13 cellular contexts compared by ENCODE assay signal in the genomic region with DNA sequence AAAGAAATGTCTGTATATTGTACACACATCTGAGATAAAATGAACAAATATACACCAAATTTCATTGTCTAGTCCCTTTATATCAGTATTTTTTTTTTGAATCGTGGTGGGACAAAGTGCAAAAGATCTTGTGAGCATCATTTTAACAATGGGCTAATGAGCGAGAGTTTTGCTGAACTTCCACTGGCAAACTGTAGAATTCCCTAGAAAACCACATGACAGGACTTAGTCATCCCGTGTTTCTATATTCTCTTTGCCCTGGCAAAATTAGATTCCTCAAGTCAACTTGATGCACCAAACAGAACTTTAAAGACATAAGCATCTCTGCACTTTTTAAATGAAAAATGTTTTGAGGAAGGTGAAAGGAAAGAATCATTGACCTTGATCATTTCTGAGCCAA.
DNase-seq lines count a peak whose midpoint lies in the region; ATAC-seq and TF ChIP-seq lines count a peak whose summit lies in the region.
"Had no signal": no experiment of that assay in that cellular context is flagged by ENCODE, and none has a peak within 500 bp of the region (broad histone marks: within the 10 kb centered on the region; RNA-seq: fewer than 3 reads in every experiment).

No MANE protein-coding gene starts in this region.

- DNase-seq in AG20443 (ENCODE audit: low spot score) (peak; percentile 11), HCT116 (ENCODE audit: low read depth, low spot score) (no peak), fibroblast of mammary gland (ENCODE audit: low read depth) (peak; percentile 17), osteoblast (ENCODE audit: insufficient read length, low spot score, missing footprints) (peak; percentile 51)
- DNase-seq in activated T-cell treated with anti-CD3 and anti-CD28 coated beads, Interleukin-2, amount 50 U/mL, for 24 hours, result no peak
- DNase-seq in activated CD8-positive, alpha-beta memory T cell treated with anti-CD3 and anti-CD28 coated beads, Interleukin-2, amount 50 U/mL, for 48 hours, result no peak
- DNase-seq: 8988T; C1 segment of cervical spinal cord; CD4-positive, alpha-beta T cell; DMS79 had no signal

- H3K36me3 Mint-ChIP-seq in activated T-cell treated with anti-CD3 and anti-CD28 coated beads, Interleukin-2, amount 50 U/mL, for 24 hours (ENCODE audit: low read depth), result no peaks in the 10 kb centered on the region

- H3K27ac Mint-ChIP-seq in activated T-cell treated with anti-CD3 and anti-CD28 coated beads, Interleukin-2, amount 50 U/mL, for 24 hours, result no peak overlapping the region
- H3K27ac Mint-ChIP-seq: B cell; CD4-positive, alpha-beta T cell; IgD-negative memory B cell had no signal

- no peak for ATAC-seq in HCT116
- no peak for ATAC-seq in GM18498 (IDR thresholded peaks at IDR 0.05; ENCODE audit: unreplicated experiment)

- BruUV-seq in HCT116 (replicated peaks; lab: Mats Ljungman, UMichigan), result no TSS peak

- POLR2A ChIA-PET in HCT116 (lab: Charles Lee), result no interaction called here

- no peak for TF ChIP-seq POLR2A in HCT116 (IDR thresholded peaks at IDR 0.05; ENCODE audit: borderline replicate concordance, extremely low read depth, insufficient read depth, insufficient read length)

- H3K27me3 ChIP-seq in HCT116 (ENCODE audit: insufficient read depth, low read length), result no peaks in the 10 kb centered on the region
- no peaks in the 10 kb centered on the region for H3K27me3 ChIP-seq in osteoblast (ENCODE audit: insufficient read depth, low read length)

- H2AFZ ChIP-seq in HCT116 (ENCODE audit: low read depth, low read length, poor library complexity, severe bottlenecking), result peak overlapping the region; percentile 66
- no peak overlapping the region for H2AFZ ChIP-seq in osteoblast (ENCODE audit: low read length)

- CTCF ChIA-PET in HCT116 (lab: Charles Lee), result no interaction called here

- H3K9ac ChIP-seq in HCT116 (ENCODE audit: low read length), result no peak overlapping the region

- H3K36me3 ChIP-seq in HCT116 (ENCODE audit: control insufficient read depth in 1 of 2, insufficient read depth in 2 of 2, low read length in 2 of 2) (no peaks in the 10 kb centered on the region), osteoblast (ENCODE audit: insufficient read depth, low read length) (no peaks in the 10 kb centered on the region)

- RAD21 ChIA-PET in HCT116 (lab: Charles Lee; ENCODE audit: low non-redundant PET in 1 of 2, low total read pairs in 2 of 2, uncharacterized antibody in 2 of 2, unreplicated experiment in 2 of 2), result no interaction called here

- no peaks in the 10 kb centered on the region for H3K4me1 Mint-ChIP-seq in activated T-cell treated with anti-CD3 and anti-CD28 coated beads, Interleukin-2, amount 50 U/mL, for 24 hours (ENCODE audit: low read depth)
- H3K4me1 Mint-ChIP-seq: B cell, IgD-negative memory B cell had no signal

- H3K4me2 ChIP-seq in HCT116 (ENCODE audit: low read length) (no peak overlapping the region; the same call in 1 of the 2 replicates), osteoblast (ENCODE audit: insufficient read depth, low read length) (no peak overlapping the region)

- no peak overlapping the region for H3K27ac ChIP-seq in HCT116 (ENCODE audit: low read depth, low read length)
- H3K27ac ChIP-seq in osteoblast (ENCODE audit: low read depth, low read length), result no peak overlapping the region

- H3K9me2 ChIP-seq in HCT116 (ENCODE audit: insufficient read depth), result no peaks in the 10 kb centered on the region; the same call in 1 of the 2 replicates

- H3K9me3 ChIP-seq in HCT116 (ENCODE audit: control insufficient read depth in 1 of 2, insufficient read depth in 1 of 2, low read depth in 1 of 2, low read length in 2 of 2) (no peaks in the 10 kb centered on the region), osteoblast (ENCODE audit: low read depth, low read length) (no peaks in the 10 kb centered on the region)

- intact Hi-C loops in HCT116 (cut with micrococcal nuclease), result loop anchor here (10.0 kb wide), 1 partner anchor 1821 kb away; no protein-coding TSS in a partner anchor

- no peaks in the 10 kb centered on the region for H3K9me3 Mint-ChIP-seq in activated T-cell treated with anti-CD3 and anti-CD28 coated beads, Interleukin-2, amount 50 U/mL, for 24 hours
- H3K9me3 Mint-ChIP-seq: CD4-positive, alpha-beta T cell had no signal

- no peak for TF ChIP-seq RAD21 in HCT116 (IDR thresholded peaks at IDR 0.05; ENCODE audit: low read depth)

- TF ChIP-seq CTCF in HCT116 (IDR thresholded peaks at IDR 0.05 in 2 of 3, conservative IDR thresholded peaks at IDR 0.05 in 1 of 3; ENCODE audit: borderline replicate concordance in 1 of 3, insufficient read depth in 1 of 3, low read depth in 2 of 3, low read length in 2 of 3) (no peak), fibroblast of mammary gland (conservative IDR thresholded peaks at IDR 0.05; ENCODE audit: control insufficient read depth, insufficient read depth, low read depth, low read length) (no peak), osteoblast (IDR thresholded peaks at IDR 0.05; ENCODE audit: extremely low read depth, low read depth, low read length) (no peak)

- H3K4me3 Mint-ChIP-seq in activated T-cell treated with anti-CD3 and anti-CD28 coated beads, Interleukin-2, amount 50 U/mL, for 24 hours, result no peak overlapping the region
- H3K4me3 Mint-ChIP-seq: B cell; CD4-positive, alpha-beta T cell; IgD-negative memory B cell had no signal

- H3K4me3 ChIP-seq in HCT116 (replicated peaks in 1 of 2; ENCODE audit: low read depth in 1 of 2, low read length in 2 of 2) (no peak overlapping the region), fibroblast of mammary gland (ENCODE audit: control insufficient read depth, low read depth, low read length) (no peak overlapping the region), osteoblast (ENCODE audit: insufficient read depth, low read length) (no peak overlapping the region)

- no peaks in the 10 kb centered on the region for H3K27me3 Mint-ChIP-seq in activated T-cell treated with anti-CD3 and anti-CD28 coated beads, Interleukin-2, amount 50 U/mL, for 24 hours
- H3K27me3 Mint-ChIP-seq: B cell; CD4-positive, alpha-beta T cell; IgD-negative memory B cell had no signal

- H3K4me1 ChIP-seq in HCT116 (ENCODE audit: control insufficient read depth in 1 of 2, insufficient read depth in 2 of 2, low read length in 2 of 2) (peaks cover 12 to 13% of the 10 kb centered on the region in 2 experiments; a peak in 3 of 4 replicates), osteoblast (ENCODE audit: insufficient read depth, low read length) (peaks cover 4% of the 10 kb centered on the region)

- H4K20me1 ChIP-seq in HCT116 (ENCODE audit: insufficient read depth) (no peaks in the 10 kb centered on the region), osteoblast (ENCODE audit: insufficient read depth, low read length) (no peaks in the 10 kb centered on the region)

- H3K79me2 ChIP-seq in HCT116 (ENCODE audit: insufficient read depth, low read length) (no peaks in the 10 kb centered on the region), osteoblast (ENCODE audit: insufficient read depth, low read length) (no peaks in the 10 kb centered on the region)

TF ChIP-seq in HCT116, 20 proteins besides CTCF, POLR2A, EP300 and RAD21:
- TF ChIP-seq FOSL1 (IDR thresholded peaks at IDR 0.05; ENCODE audit: low read depth) (no peak), SIN3A (IDR thresholded peaks at IDR 0.05; ENCODE audit: low read depth) (no peak), EGR1 (IDR thresholded peaks at IDR 0.05; ENCODE audit: low read depth) (no peak), EZH2 (IDR thresholded peaks at IDR 0.05) (no peak), SP1 (IDR thresholded peaks at IDR 0.05; ENCODE audit: low read depth) (no peak)
- TF ChIP-seq, protein P1, sequence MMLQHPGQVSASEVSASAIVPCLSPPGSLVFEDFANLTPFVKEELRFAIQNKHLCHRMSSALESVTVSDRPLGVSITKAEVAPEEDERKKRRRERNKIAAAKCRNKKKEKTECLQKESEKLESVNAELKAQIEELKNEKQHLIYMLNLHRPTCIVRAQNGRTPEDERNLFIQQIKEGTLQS (IDR thresholded peaks at IDR 0.05), result no peak

Comparison
In these comparisons a context has a peak if more than half of its experiments do, and no peak if none do; other contexts are left out.
1. DNase-seq: peak in AG20443 (single experiment), fibroblast of mammary gland (single experiment) and osteoblast (single experiment); none in HCT116 (single experiment), activated T-cell treated with anti-CD3 and anti-CD28 coated beads, Interleukin-2, amount 50 U/mL, for 24 hours (single experiment) and activated CD8-positive, alpha-beta memory T cell treated with anti-CD3 and anti-CD28 coated beads, Interleukin-2, amount 50 U/mL, for 48 hours (single experiment).